Comparison of ENCODE assay signal across 7 cellular contexts in genomic region chr7:53835301-53835700, GRCh38.
"Had no signal": no experiment of that assay in that cellular context is flagged by ENCODE, and none has a peak within 500 bp of the region (broad histone marks: within the 10 kb centered on the region; RNA-seq: fewer than 3 reads in every experiment).

No MANE protein-coding gene starts in this region.

- H3K4me3 Mint-ChIP-seq: GM23338, H9, IgD-negative memory B cell had no signal

- DNase-seq: H9, HCEC 1CT had no signal

- FAIRE-seq: H1, HepG2, HTR-8/SVneo had no signal

- H3K27me3 Mint-ChIP-seq: IgD-negative memory B cell had no signal

- ATAC-seq: GM23338, HepG2 had no signal

- H3K27ac Mint-ChIP-seq: GM23338, H9, IgD-negative memory B cell had no signal

- H3K4me1 Mint-ChIP-seq: GM23338, IgD-negative memory B cell had no signal

- H3K36me3 Mint-ChIP-seq: IgD-negative memory B cell had no signal
